ENCODE assay signal across 27 cellular contexts in genomic region chr3:52904000-52904399, GRCh38.
"Had no signal": no experiment of that assay in that cellular context is flagged by ENCODE, and none has a peak within 500 bp of the region (broad histone marks: within the 10 kb centered on the region; RNA-seq: fewer than 3 reads in every experiment).

No MANE protein-coding gene starts in this region.

- H3K27me3 Mint-ChIP-seq: dendritic cell treated with granulocyte-macrophage colony-stimulating factor and Interleukin-4, amounts not matched to agents 40 ng/mL and 50 ng/mL, for 4 days; effector memory CD8-positive, alpha-beta T cell; naive B cell had no signal

- H3K27ac Mint-ChIP-seq: dendritic cell treated with granulocyte-macrophage colony-stimulating factor and Interleukin-4, amounts not matched to agents 40 ng/mL and 50 ng/mL, for 4 days; endodermal cell; mesothelial cell of epicardium had no signal

- H3K9me3 Mint-ChIP-seq: dendritic cell treated with granulocyte-macrophage colony-stimulating factor and Interleukin-4, amounts not matched to agents 40 ng/mL and 50 ng/mL, for 4 days; effector memory CD8-positive, alpha-beta T cell; endodermal cell; mesothelial cell of epicardium; naive B cell had no signal

- ATAC-seq: effector memory CD8-positive, alpha-beta T cell; esophagus mucosa; gastrocnemius medialis; heart right ventricle; left cardiac atrium; lower lobe of right lung; mucosa of descending colon had no signal

- H3K27me3 ChIP-seq: colonic mucosa, esophagus squamous epithelium, gastrocnemius medialis, heart right ventricle had no signal

- FAIRE-seq: endometrium, islet of Langerhans, keratinocyte had no signal

- H3K4me1 Mint-ChIP-seq: endodermal cell, mesothelial cell of epicardium, naive B cell had no signal

- H3K4me3 Mint-ChIP-seq: dendritic cell treated with granulocyte-macrophage colony-stimulating factor and Interleukin-4, amounts not matched to agents 40 ng/mL and 50 ng/mL, for 4 days; effector memory CD8-positive, alpha-beta T cell; endodermal cell; mesothelial cell of epicardium; naive B cell had no signal

- H3K4me3 ChIP-seq: colonic mucosa, esophagus squamous epithelium, gastrocnemius medialis, heart right ventricle, left ventricle myocardium inferior, lower lobe of right lung, mucosa of descending colon had no signal

- DNase-seq: colonic mucosa; cortex of kidney; effector CD8-positive, alpha-beta T cell; effector memory CD8-positive, alpha-beta T cell; endodermal cell; erythroblast; esophagus squamous epithelium; foreskin fibroblast; foreskin melanocyte; gastrocnemius medialis; glutamatergic neuron; head of caudate nucleus; heart right ventricle; hippocampal formation; left cardiac atrium; left ventricle myocardium inferior; lower lobe of right lung; mesenchymal stem cell; mucosa of descending colon; naive B cell had no signal

- H3K4me1 ChIP-seq: colonic mucosa, esophagus squamous epithelium, gastrocnemius medialis, heart right ventricle, left ventricle myocardium inferior, lower lobe of right lung had no signal

- H3K27ac ChIP-seq: colonic mucosa, epithelial cell of prostate, esophagus squamous epithelium, gastrocnemius medialis, heart right ventricle, left ventricle myocardium inferior, lower lobe of right lung had no signal

- H3K9me3 ChIP-seq: colonic mucosa, esophagus squamous epithelium, gastrocnemius medialis, heart right ventricle, left ventricle myocardium inferior, lower lobe of right lung, mucosa of descending colon had no signal

- H3K36me3 ChIP-seq: colonic mucosa had no signal
